ENCODE assay signal across 11 cellular contexts in the genomic region with DNA sequence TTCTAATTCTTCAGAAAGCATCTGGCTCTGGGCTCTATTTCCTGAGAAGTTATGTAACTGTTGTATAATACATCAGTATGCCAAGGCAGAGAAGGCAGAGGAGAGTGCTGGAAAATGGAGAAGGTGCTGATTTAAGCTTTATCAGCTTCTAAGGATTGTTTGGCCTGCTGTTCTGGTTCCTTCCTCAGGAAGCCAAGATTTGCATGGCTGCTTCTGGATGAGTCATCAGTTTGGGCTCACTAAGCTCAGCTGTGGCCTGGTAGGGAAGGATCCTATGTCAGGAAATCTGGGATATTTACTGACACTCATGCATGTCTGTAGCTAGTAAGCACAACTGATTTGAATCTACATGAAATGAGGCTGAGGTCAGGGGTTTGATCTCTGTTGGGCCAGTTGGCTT.
A peak's percentile ranks its signal among the peaks of the same experiment; 100 is the strongest.
DNase-seq lines count a peak whose midpoint lies in the region; ATAC-seq and TF ChIP-seq lines count a peak whose summit lies in the region.
"Had no signal": no experiment of that assay in that cellular context is flagged by ENCODE, and none has a peak within 500 bp of the region (broad histone marks: within the 10 kb centered on the region; RNA-seq: fewer than 3 reads in every experiment).

No MANE protein-coding gene starts in this region.

- H3K4me1 Mint-ChIP-seq in Calu3 (ENCODE audit: low read depth, unreplicated experiment), result no peaks in the 10 kb centered on the region
- H3K4me1 Mint-ChIP-seq in activated CD8-positive, alpha-beta memory T cell treated with anti-CD3 and anti-CD28 coated beads, Interleukin-2, amount 10 ng/mL, durations not matched to agents 7 days and 5 days, result no peaks in the 10 kb centered on the region
- H3K4me1 Mint-ChIP-seq: activated naive CD8-positive, alpha-beta T cell treated with anti-CD3 and anti-CD28 coated beads, Interleukin-2, amount 50 U/mL, for 24 hours had no signal

- no peak for TF ChIP-seq CTCF in Calu3 (IDR thresholded peaks at IDR 0.05; ENCODE audit: unreplicated experiment)
- TF ChIP-seq CTCF in LNCaP clone FGC (IDR thresholded peaks at IDR 0.05; ENCODE audit: control insufficient read depth, extremely low read depth, insufficient read depth), result no peak
- no peak for TF ChIP-seq CTCF in lung (IDR thresholded peaks at IDR 0.05; ENCODE audit: control extremely low read depth, extremely low read depth)
- no peak for TF ChIP-seq CTCF in transverse colon (IDR thresholded peaks at IDR 0.05)

- CTCF ChIA-PET in Calu3 (lab: Charles Lee), result no interaction called here
- CTCF ChIA-PET in activated CD8-positive, alpha-beta memory T cell treated with anti-CD3 and anti-CD28 coated beads, Interleukin-2, amount 10 ng/mL, durations not matched to agents 7 days and 5 days (lab: Charles Lee), result no interaction called here

- no peaks in the 10 kb centered on the region for H3K27me3 Mint-ChIP-seq in Calu3 (ENCODE audit: unreplicated experiment)
- H3K27me3 Mint-ChIP-seq in activated CD8-positive, alpha-beta memory T cell treated with anti-CD3 and anti-CD28 coated beads, Interleukin-2, amount 10 ng/mL, durations not matched to agents 7 days and 5 days, result no peaks in the 10 kb centered on the region
- H3K27me3 Mint-ChIP-seq: activated naive CD8-positive, alpha-beta T cell treated with anti-CD3 and anti-CD28 coated beads, Interleukin-2, amount 50 U/mL, for 24 hours had no signal

- TF ChIP-seq EP300 in transverse colon (IDR thresholded peaks at IDR 0.05; ENCODE audit: low read depth), result no peak

- BruUV-seq in Calu3 (replicated peaks; lab: Mats Ljungman, UMichigan), result no TSS peak

- H3K27ac ChIP-seq in lung (ENCODE audit: low read depth in 1 of 2, low read length in 1 of 2) (no peak overlapping the region), transverse colon (no peak overlapping the region)
- H3K27ac ChIP-seq: neutrophil, tibial artery had no signal

- no peaks in the 10 kb centered on the region for H3K9me3 ChIP-seq in lung (ENCODE audit: control insufficient read depth in 2 of 2, insufficient read depth in 1 of 2, low read length in 1 of 2)
- H3K9me3 ChIP-seq in transverse colon, result no peaks in the 10 kb centered on the region
- H3K9me3 ChIP-seq: neutrophil, tibial artery had no signal

- H3K4me1 ChIP-seq in lung (ENCODE audit: control insufficient read depth in 2 of 2, insufficient read depth in 2 of 2, low read length in 2 of 2) (no peaks in the 10 kb centered on the region), transverse colon (no peaks in the 10 kb centered on the region)
- H3K4me1 ChIP-seq: tibial artery had no signal

- H3K4me3 ChIP-seq in LNCaP clone FGC (ENCODE audit: low read depth, low read length), result no peak overlapping the region
- no peak overlapping the region for H3K4me3 ChIP-seq in lung
- no peak overlapping the region for H3K4me3 ChIP-seq in transverse colon
- H3K4me3 ChIP-seq: tibial artery had no signal

- no peak overlapping the region for H3K27ac Mint-ChIP-seq in Calu3 (ENCODE audit: unreplicated experiment)
- no peak overlapping the region for H3K27ac Mint-ChIP-seq in activated CD8-positive, alpha-beta memory T cell treated with anti-CD3 and anti-CD28 coated beads, Interleukin-2, amount 10 ng/mL, durations not matched to agents 7 days and 5 days
- H3K27ac Mint-ChIP-seq: activated naive CD8-positive, alpha-beta T cell treated with anti-CD3 and anti-CD28 coated beads, Interleukin-2, amount 50 U/mL, for 24 hours had no signal

- H3K36me3 Mint-ChIP-seq in Calu3 (ENCODE audit: insufficient read depth, unreplicated experiment), result no peaks in the 10 kb centered on the region
- H3K36me3 Mint-ChIP-seq in activated CD8-positive, alpha-beta memory T cell treated with anti-CD3 and anti-CD28 coated beads, Interleukin-2, amount 10 ng/mL, durations not matched to agents 7 days and 5 days, result no peaks in the 10 kb centered on the region

- ATAC-seq in lung (ENCODE audit: insufficient read depth, low FRiP score) (peak; percentile 71), GM19467 (IDR thresholded peaks at IDR 0.05; ENCODE audit: unreplicated experiment) (no peak)
- ATAC-seq in activated CD8-positive, alpha-beta memory T cell treated with anti-CD3 and anti-CD28 coated beads, Interleukin-2, amount 10 ng/mL, durations not matched to agents 7 days and 5 days, result no peak
- ATAC-seq: activated naive CD8-positive, alpha-beta T cell treated with anti-CD3 and anti-CD28 coated beads, Interleukin-2, amount 50 U/mL, for 24 hours had no signal

- no peak for TF ChIP-seq POLR2A in transverse colon (IDR thresholded peaks at IDR 0.05)

- no peaks in the 10 kb centered on the region for H3K27me3 ChIP-seq in lung (ENCODE audit: control insufficient read depth, insufficient read depth)
- H3K27me3 ChIP-seq in transverse colon, result no peaks in the 10 kb centered on the region
- H3K27me3 ChIP-seq: neutrophil, tibial artery had no signal

- no peak overlapping the region for H3K4me3 Mint-ChIP-seq in Calu3 (ENCODE audit: low read depth, unreplicated experiment)
- H3K4me3 Mint-ChIP-seq in activated CD8-positive, alpha-beta memory T cell treated with anti-CD3 and anti-CD28 coated beads, Interleukin-2, amount 10 ng/mL, durations not matched to agents 7 days and 5 days, result no peak overlapping the region
- H3K4me3 Mint-ChIP-seq: activated naive CD8-positive, alpha-beta T cell treated with anti-CD3 and anti-CD28 coated beads, Interleukin-2, amount 50 U/mL, for 24 hours had no signal

- in situ Hi-C loops in transverse colon (cut with MboI; ENCODE audit: low pct_ligation_motif_present in 1 of 4, low pct_unique_long_range_greater_than_20kb in 1 of 4, low sequenced_read_pairs in 3 of 4), result no loop called here

- peaks cover 2% of the 10 kb centered on the region for H3K9me3 Mint-ChIP-seq in Calu3 (ENCODE audit: low read depth, unreplicated experiment)
- peaks cover 3% of the 10 kb centered on the region for H3K9me3 Mint-ChIP-seq in activated CD8-positive, alpha-beta memory T cell treated with anti-CD3 and anti-CD28 coated beads, Interleukin-2, amount 10 ng/mL, durations not matched to agents 7 days and 5 days (ENCODE audit: low read depth)
- H3K9me3 Mint-ChIP-seq: activated naive CD8-positive, alpha-beta T cell treated with anti-CD3 and anti-CD28 coated beads, Interleukin-2, amount 50 U/mL, for 24 hours had no signal

- intact Hi-C loops in Calu3 (cut with micrococcal nuclease; ENCODE audit: unreplicated experiment), result no loop called here
- intact Hi-C loops in transverse colon (cut with DNase I; ENCODE audit: low total_unique reads), result no loop called here

- H3K36me3 ChIP-seq in lung (ENCODE audit: control insufficient read depth in 2 of 2, insufficient read depth in 2 of 2, low read length in 2 of 2) (no peaks in the 10 kb centered on the region), transverse colon (no peaks in the 10 kb centered on the region)
- H3K36me3 ChIP-seq: neutrophil, tibial artery had no signal

- DNase-seq in Calu3, result peak; percentile 23
- peak; percentile 27 for DNase-seq in LNCaP clone FGC (ENCODE audit: low read depth)
- peak; percentile 3 to 98 for DNase-seq in dermis microvascular lymphatic vessel endothelial cell (ENCODE audit: low read depth in 2 of 2)
- no peak for DNase-seq in lung (ENCODE audit: low spot score)
- DNase-seq in NCI-H526 treated with DMSO at 0.1 percent for 48 hours (lab: John Stamatoyannopoulos, UW), result no peak
- DNase-seq in transverse colon, result no peak
- DNase-seq in activated CD8-positive, alpha-beta memory T cell treated with anti-CD3 and anti-CD28 coated beads, Interleukin-2, amount 10 ng/mL, durations not matched to agents 7 days and 5 days, result no peak
- DNase-seq: activated naive CD8-positive, alpha-beta T cell treated with anti-CD3 and anti-CD28 coated beads, Interleukin-2, amount 50 U/mL, for 24 hours had no signal

Comparison
In these comparisons a context has a peak if more than half of its experiments do, and no peak if none do; other contexts are left out.
1. DNase-seq: peak in Calu3 (single experiment), LNCaP clone FGC (single experiment) and dermis microvascular lymphatic vessel endothelial cell (2 of 2); none in lung (single experiment), NCI-H526 treated with DMSO at 0.1 percent for 48 hours (single experiment), transverse colon (single experiment) and activated CD8-positive, alpha-beta memory T cell treated with anti-CD3 and anti-CD28 coated beads, Interleukin-2, amount 10 ng/mL, durations not matched to agents 7 days and 5 days (single experiment).